Comparison of ENCODE assay signal across 8 cellular contexts in genomic region chr15:47718474-47719440, GRCh38. TPM values are rescaled to one million over a fixed set of nuclear protein-coding genes. Genes with fewer than 3 reads are reported as not detected.
A peak's percentile ranks its signal among the peaks of the same experiment; 100 is the strongest.
DNase-seq lines count a peak whose midpoint lies in the region; ATAC-seq, FAIRE-seq and TF ChIP-seq lines count a peak whose summit lies in the region.

No MANE protein-coding gene starts in this region.

- H3K4ac ChIP-seq in H9 (ENCODE audit: low read depth, low read length) = no peak overlapping the region

- H3K79me2 ChIP-seq in H9 (ENCODE audit: insufficient read depth, low read length) = no peaks in the 10 kb centered on the region; the same call in 1 of the 2 replicates
- H3K79me2 ChIP-seq in astrocyte (ENCODE audit: insufficient read depth, low read length) = no peaks in the 10 kb centered on the region

- H2BK120ac ChIP-seq in H9 (ENCODE audit: low read depth, low read length, poor library complexity, severe bottlenecking) = no peak overlapping the region

- H3K4me3 ChIP-seq in astrocyte (ENCODE audit: insufficient read depth, low read depth, low read length) (peak overlapping the region; percentile 72), iPS DF 6.9 (ENCODE audit: low read length) (peak overlapping the region; percentile 37; the same call in 1 of the 2 replicates), skeletal muscle satellite cell (ENCODE audit: low read length) (peak overlapping the region; percentile 83)

- H3K4me1 ChIP-seq in H9 (ENCODE audit: insufficient read depth, low read length) (no peaks in the 10 kb centered on the region), astrocyte (ENCODE audit: insufficient read depth, low read length) (no peaks in the 10 kb centered on the region), iPS DF 6.9 (ENCODE audit: control insufficient read depth, insufficient read depth, low read length) (no peaks in the 10 kb centered on the region), skeletal muscle satellite cell (ENCODE audit: control insufficient read depth, insufficient read depth, low read length) (peaks cover 14% of the 10 kb centered on the region)

- no peak overlapping the region for H3K23ac ChIP-seq in H9 (ENCODE audit: insufficient read length, low read depth, low read length)

- H3K9me3 ChIP-seq in H9 (ENCODE audit: control insufficient read depth, low read depth, low read length) (no peaks in the 10 kb centered on the region), astrocyte (ENCODE audit: insufficient read depth, low read depth, low read length) (no peaks in the 10 kb centered on the region), iPS DF 6.9 (ENCODE audit: control insufficient read depth, insufficient read depth, low read length) (no peaks in the 10 kb centered on the region), skeletal muscle satellite cell (replicated peaks; ENCODE audit: low read length) (no peaks in the 10 kb centered on the region)

- H3K9ac ChIP-seq in H9 (ENCODE audit: extremely low read depth, insufficient read length, low read length) (no peak overlapping the region), astrocyte (ENCODE audit: low read length) (peak overlapping the region; percentile 75), skeletal muscle satellite cell (ENCODE audit: low read depth, low read length) (peak overlapping the region; percentile 65)

- H3K56ac ChIP-seq in H9 (ENCODE audit: insufficient read length, low read depth, low read length) = no peak overlapping the region

- H3K36me3 ChIP-seq in astrocyte (ENCODE audit: insufficient read depth, low read length) (no peaks in the 10 kb centered on the region), iPS DF 6.9 (ENCODE audit: control insufficient read depth, insufficient read depth, low read length) (no peaks in the 10 kb centered on the region), skeletal muscle satellite cell (ENCODE audit: insufficient read depth, low read length) (no peaks in the 10 kb centered on the region)

- DNase-seq in H9 (no peak), astrocyte (ENCODE audit: low read depth) (no peak), iPS DF 6.9 (ENCODE audit: low read depth, low spot score) (no peak)

- peaks cover 16% of the 10 kb centered on the region; the same call in 1 of the 2 replicates for H3K27me3 ChIP-seq in H9 (ENCODE audit: insufficient read depth, low read length)
- H3K27me3 ChIP-seq in astrocyte (ENCODE audit: insufficient read depth, low read length) = peaks cover 2% of the 10 kb centered on the region
- peaks cover 9% of the 10 kb centered on the region; the same call in 1 of the 2 replicates for H3K27me3 ChIP-seq in iPS DF 6.9 (ENCODE audit: control insufficient read depth, insufficient read depth, low read length)
- H3K27me3 ChIP-seq in skeletal muscle satellite cell (ENCODE audit: control insufficient read depth, insufficient read depth, low read length) = peaks cover 30% of the 10 kb centered on the region

- no peaks in the 10 kb centered on the region for H3K79me1 ChIP-seq in H9 (ENCODE audit: insufficient read depth, low read depth, low read length, poor library complexity, severe bottlenecking)

- no peak overlapping the region for H2BK15ac ChIP-seq in H9 (ENCODE audit: low read depth, low read length)

- H3K23me2 ChIP-seq in H9 (ENCODE audit: insufficient read length, low read depth, low read length, poor library complexity, severe bottlenecking) = peaks cover 13% of the 10 kb centered on the region

- no peaks in the 10 kb centered on the region for H4K20me1 ChIP-seq in H9 (ENCODE audit: control insufficient read depth, insufficient read depth, insufficient read length)
- no peaks in the 10 kb centered on the region for H4K20me1 ChIP-seq in astrocyte (ENCODE audit: insufficient read depth, low read length)

- H3K9me3 Mint-ChIP-seq in H9 = peaks cover 0 to 3% of the 10 kb centered on the region in 2 experiments; a peak in 1 of 5 replicates
- H3K9me3 Mint-ChIP-seq in astrocyte (ENCODE audit: unreplicated experiment) = no peaks in the 10 kb centered on the region

- H3K4me3 Mint-ChIP-seq in H9 (peak overlapping the region; percentile 89 to 99), astrocyte (ENCODE audit: unreplicated experiment) (peak overlapping the region; percentile 88)

- no peak overlapping the region for H3K18ac ChIP-seq in H9 (ENCODE audit: insufficient read length, low read depth, low read length)

- H3K36me3 Mint-ChIP-seq in H9 (ENCODE audit: insufficient read depth in 1 of 3, low read depth in 3 of 3) = peaks cover 0 to 13% (median 2%) of the 10 kb centered on the region in 3 experiments; a peak in 2 of 7 replicates
- no peaks in the 10 kb centered on the region for H3K36me3 Mint-ChIP-seq in astrocyte (ENCODE audit: low read depth, unreplicated experiment)

- H2AFZ ChIP-seq in H9 (ENCODE audit: low read length) = no peak overlapping the region
- H2AFZ ChIP-seq in astrocyte (ENCODE audit: low read depth, low read length) = peak overlapping the region; percentile 90

- peaks cover 44% of the 10 kb centered on the region for H3K27me3 Mint-ChIP-seq in H9 (ENCODE audit: low read depth)
- peaks cover 50% of the 10 kb centered on the region for H3K27me3 Mint-ChIP-seq in astrocyte (ENCODE audit: low read depth, unreplicated experiment)

- ATAC-seq in GM18861 (IDR thresholded peaks at IDR 0.05; ENCODE audit: unreplicated experiment) (no peak), GM21360 (IDR thresholded peaks at IDR 0.05; ENCODE audit: unreplicated experiment) (no peak), HG02571 (IDR thresholded peaks at IDR 0.05; ENCODE audit: unreplicated experiment) (no peak), GM18511 (IDR thresholded peaks at IDR 0.05; ENCODE audit: unreplicated experiment) (no peak)

- H2AK5ac ChIP-seq in H9 (ENCODE audit: insufficient read length, low read length) = no peak overlapping the region

- H4K5ac ChIP-seq in H9 (ENCODE audit: insufficient read length, low read depth, low read length) = no peak overlapping the region

- TF ChIP-seq CTCF in H9 (conservative IDR thresholded peaks at IDR 0.05) = no peak
- no peak for TF ChIP-seq CTCF in astrocyte (IDR thresholded peaks at IDR 0.05; ENCODE audit: insufficient read depth, low read depth, low read length)

- no peak overlapping the region for H3K27ac ChIP-seq in H9 (ENCODE audit: insufficient read length, low read depth, low read length)
- no peak overlapping the region for H3K27ac ChIP-seq in astrocyte (ENCODE audit: low read depth, low read length)
- no peak overlapping the region for H3K27ac ChIP-seq in iPS DF 6.9 (ENCODE audit: low read length)

- no peak overlapping the region for H3T11ph ChIP-seq in H9 (ENCODE audit: low read length)

- FAIRE-seq in astrocyte (lab: Jason Lieb, UNC) = no peak

- H3K27ac Mint-ChIP-seq in H9 (no peak overlapping the region), astrocyte (ENCODE audit: unreplicated experiment) (no peak overlapping the region)

- H2BK12ac ChIP-seq in H9 (ENCODE audit: insufficient read length, low read depth, low read length) = no peak overlapping the region

- no peak overlapping the region for H4K91ac ChIP-seq in H9 (ENCODE audit: insufficient read length, low read depth, low read length)

- H2BK20ac ChIP-seq in H9 (ENCODE audit: low read depth, low read length, poor library complexity, severe bottlenecking) = no peak overlapping the region

- no CpG with 5 or more reads among the region's 51 CpGs for WGBS in H9 (ENCODE audit: extremely low coverage, insufficient read length, low lambda C conversion rate)
- no CpG with 5 or more reads among the region's 51 CpGs for WGBS in iPS DF 6.9 (ENCODE audit: insufficient coverage, insufficient read length)

- no peak overlapping the region for H4K8ac ChIP-seq in H9 (replicated peaks; ENCODE audit: insufficient read length, low read depth, low read length)

- H3K4me1 Mint-ChIP-seq in H9 = peaks cover 52 to 60% of the 10 kb centered on the region in 2 experiments
- no peaks in the 10 kb centered on the region for H3K4me1 Mint-ChIP-seq in astrocyte (ENCODE audit: low read depth, unreplicated experiment)

- no peak overlapping the region for H3K14ac ChIP-seq in H9 (ENCODE audit: insufficient read depth, low read length)

- H3K4me2 ChIP-seq in H9 (ENCODE audit: insufficient read depth, insufficient read length, low read length) = peak overlapping the region; percentile 85
- peak overlapping the region; percentile 96 for H3K4me2 ChIP-seq in astrocyte (ENCODE audit: low read length)
- H3K4me2 ChIP-seq in skeletal muscle satellite cell (ENCODE audit: low read length) = peak overlapping the region; percentile 99

- no peak overlapping the region for H2BK5ac ChIP-seq in H9 (ENCODE audit: insufficient read length, low read length)

RNA-seq across cellular contexts. Expression of gene SEMA6D, which starts 1.5 kb away (rescaled TPM):
- 15.8 TPM in 2 replicates for total RNA-seq in H9 (2021)
- total RNA-seq in astrocyte = 1.0 and 1.5 TPM in 2 replicates
- total RNA-seq in skeletal muscle satellite cell (2012; rRNA removed) = under 0.01 and 0.22 TPM in 2 replicates
